ENCODE assay signal across 8 cellular contexts in genomic region chr17:41322264-41322902, GRCh38. TPM values are rescaled to one million over a fixed set of nuclear protein-coding genes. Genes with fewer than 3 reads are reported as not detected.
DNase-seq lines count a peak whose midpoint lies in the region; ATAC-seq and TF ChIP-seq lines count a peak whose summit lies in the region.

No MANE protein-coding gene starts in this region.

- no peaks in the 10 kb centered on the region for H3K27me3 ChIP-seq in lung (ENCODE audit: control insufficient read depth, insufficient read depth)

- DNase-seq in CD1c-positive myeloid dendritic cell (ENCODE audit: extremely low spot score) (peak; percentile 36), GM20000 (ENCODE audit: low spot score) (peak; percentile 54), NCI-H69 (lab: John Stamatoyannopoulos, UW) (peak; percentile 48), cerebellar cortex (ENCODE audit: low spot score) (peak; percentile 53), lung (ENCODE audit: low spot score) (no peak)

- TF ChIP-seq CTCF in GM20000 (IDR thresholded peaks at IDR 0.05; ENCODE audit: extremely low read depth, missing control alignments) (peak; percentile 49), lung (IDR thresholded peaks at IDR 0.05; ENCODE audit: control extremely low read depth, extremely low read depth) (peak; percentile 70)

- H3K36me3 ChIP-seq in lung (ENCODE audit: control insufficient read depth in 2 of 2, insufficient read depth in 2 of 2, low read length in 2 of 2), result no peaks in the 10 kb centered on the region

- WGBS in lung, 2 donors, result 39 to 40% methylated on average over 5 of the region's 5 CpGs

- H3K27ac ChIP-seq in lung (ENCODE audit: low read depth in 1 of 2, low read length in 1 of 2), result no peak overlapping the region

- no peak for ATAC-seq in lung (ENCODE audit: insufficient read depth, low FRiP score)
- ATAC-seq in GM21529 (IDR thresholded peaks at IDR 0.05; ENCODE audit: unreplicated experiment), result no peak
- ATAC-seq in HG02759 (IDR thresholded peaks at IDR 0.05; ENCODE audit: unreplicated experiment), result no peak
- no peak for ATAC-seq in GM19395 (IDR thresholded peaks at IDR 0.05; ENCODE audit: unreplicated experiment)

- H3K9me3 ChIP-seq in lung (ENCODE audit: control insufficient read depth in 2 of 2, insufficient read depth in 1 of 2, low read length in 1 of 2), result peaks cover 0 to 4% of the 10 kb centered on the region in 2 donors

- H3K4me3 ChIP-seq in lung, result no peak overlapping the region

- no peaks in the 10 kb centered on the region for H3K4me1 ChIP-seq in lung (ENCODE audit: control insufficient read depth in 2 of 2, insufficient read depth in 2 of 2, low read length in 2 of 2)

RNA-seq across cellular contexts. Expression of gene KRTAP17-1, which starts 6.9 kb away (rescaled TPM):
- total RNA-seq in lung, result not detected
- not detected for polyA plus RNA-seq in lung

RNA-seq across cellular contexts. Expression of gene KRTAP16-1, which starts 13.3 kb away (rescaled TPM):
- total RNA-seq in lung, result not detected
- not detected for polyA plus RNA-seq in lung

RNA-seq across cellular contexts. Expression of gene KRTAP29-1, which starts 19.7 kb away (rescaled TPM):
- total RNA-seq in lung, result not detected
- not detected for polyA plus RNA-seq in lung

RNA-seq across cellular contexts. Expression of gene KRT33A, which starts 28.2 kb away (rescaled TPM):
- not detected for total RNA-seq in lung
- not detected for polyA plus RNA-seq in lung

RNA-seq across cellular contexts. Expression of gene KRTAP9-7, which starts 46.9 kb away (rescaled TPM):
- not detected for total RNA-seq in lung
- polyA plus RNA-seq in lung, result not detected
